In genomic region chr19:53311897-53312296, GRCh38 we compare ENCODE assay signal across 2 cellular contexts.
A peak's percentile ranks its signal among the peaks of the same experiment; 100 is the strongest.
TF ChIP-seq lines count a peak whose summit lies in the region.

No MANE protein-coding gene starts in this region.

TF ChIP-seq in HEK293, 187 proteins besides CTCF, POLR2A, EP300 and RAD21:
- TF ChIP-seq HIC1 (tag by site-specific recombination; IDR thresholded peaks at IDR 0.05), result no peak
- peak; percentile 77 for TF ChIP-seq ATF2 (tag by site-specific recombination; IDR thresholded peaks at IDR 0.05; ENCODE audit: low read depth)

TF ChIP-seq in GM12878, 131 proteins besides CTCF, POLR2A, EP300 and RAD21:
- TF ChIP-seq ATF7 (IDR thresholded peaks at IDR 0.05; ENCODE audit: low read depth) (peak; percentile 65), MXI1 (IDR thresholded peaks at IDR 0.05; ENCODE audit: low read depth, low read length) (no peak)
